ENCODE assay signal across 24 cellular contexts in genomic region chr5:129996896-129997295, GRCh38.
A peak's percentile ranks its signal among the peaks of the same experiment; 100 is the strongest.
DNase-seq lines count a peak whose midpoint lies in the region; ATAC-seq and TF ChIP-seq lines count a peak whose summit lies in the region.
"Had no signal": no experiment of that assay in that cellular context is flagged by ENCODE, and none has a peak within 500 bp of the region (broad histone marks: within the 10 kb centered on the region; RNA-seq: fewer than 3 reads in every experiment).

No MANE protein-coding gene starts in this region.

- peaks cover 4% of the 10 kb centered on the region for H3K36me3 Mint-ChIP-seq in chondrocyte (ENCODE audit: low read depth)
- H3K36me3 Mint-ChIP-seq: activated CD4-positive, alpha-beta memory T cell treated with anti-CD3 and anti-CD28 coated beads for 36 hours; CD8-positive, alpha-beta T cell; WTC11 had no signal

- H3K9me3 ChIP-seq in gastrocnemius medialis (no peaks in the 10 kb centered on the region), lower lobe of right lung (no peaks in the 10 kb centered on the region)
- H3K9me3 ChIP-seq: A549, upper lobe of right lung had no signal

- H3K9me3 Mint-ChIP-seq in chondrocyte (ENCODE audit: low read depth): peaks cover 6% of the 10 kb centered on the region

- H3K27ac Mint-ChIP-seq in chondrocyte (ENCODE audit: unreplicated experiment): peak overlapping the region; percentile 37
- H3K27ac Mint-ChIP-seq: activated CD4-positive, alpha-beta memory T cell treated with anti-CD3 and anti-CD28 coated beads for 36 hours; CD8-positive, alpha-beta T cell; effector memory CD8-positive, alpha-beta T cell; WTC11 had no signal

- H3K27ac ChIP-seq in gastrocnemius medialis (no peak overlapping the region), lower lobe of right lung (no peak overlapping the region)
- H3K27ac ChIP-seq: A549, hepatocyte, RWPE1, upper lobe of right lung had no signal

- H3K4me3 ChIP-seq in gastrocnemius medialis: no peak overlapping the region
- H3K4me3 ChIP-seq in lower lobe of right lung: no peak overlapping the region
- H3K4me3 ChIP-seq: A549, hepatocyte, upper lobe of right lung had no signal

- ATAC-seq in gastrocnemius medialis (no peak), lower lobe of right lung (no peak)
- ATAC-seq: A549; CD8-positive, alpha-beta T cell; effector memory CD8-positive, alpha-beta T cell; upper lobe of right lung; WTC11 had no signal

- H3K4me1 ChIP-seq in gastrocnemius medialis (no peaks in the 10 kb centered on the region), lower lobe of right lung (no peaks in the 10 kb centered on the region)
- H3K4me1 ChIP-seq: A549, upper lobe of right lung had no signal

- no peaks in the 10 kb centered on the region for H3K27me3 Mint-ChIP-seq in chondrocyte (ENCODE audit: low read depth)
- H3K27me3 Mint-ChIP-seq: activated CD4-positive, alpha-beta memory T cell treated with anti-CD3 and anti-CD28 coated beads for 36 hours; effector memory CD8-positive, alpha-beta T cell had no signal

- H3K4me3 Mint-ChIP-seq in chondrocyte (ENCODE audit: unreplicated experiment): no peak overlapping the region
- H3K4me3 Mint-ChIP-seq: activated CD4-positive, alpha-beta memory T cell treated with anti-CD3 and anti-CD28 coated beads for 36 hours; CD8-positive, alpha-beta T cell; effector memory CD8-positive, alpha-beta T cell; WTC11 had no signal

- H3K36me3 ChIP-seq in gastrocnemius medialis (no peaks in the 10 kb centered on the region), lower lobe of right lung (no peaks in the 10 kb centered on the region)
- H3K36me3 ChIP-seq: upper lobe of right lung had no signal

- TF ChIP-seq POLR2A in gastrocnemius medialis (IDR thresholded peaks at IDR 0.05): no peak

- peak; percentile 53 for DNase-seq in AG08395 (ENCODE audit: low spot score)
- DNase-seq in HT1080 (ENCODE audit: low read depth): peak; percentile 64
- DNase-seq in chondrocyte (ENCODE audit: low spot score): no peak
- peak; percentile 22 for DNase-seq in kidney tubule cell (ENCODE audit: low spot score)
- no peak for DNase-seq in gastrocnemius medialis
- DNase-seq in activated gamma-delta T cell treated with Interleukin-2 at 50 U/mL for 16 hours: no peak
- DNase-seq in lower lobe of right lung: no peak
- no peak for DNase-seq in SHP77 treated with DMSO at 0.1 percent for 48 hours (lab: John Stamatoyannopoulos, UW)
- DNase-seq: activated CD4-positive, alpha-beta memory T cell treated with anti-CD3 and anti-CD28 coated beads for 36 hours; activated naive CD4-positive, alpha-beta T cell treated with Interleukin-2 at 50 U/mL for 16 hours; activated T-cell treated with anti-CD3 and anti-CD28 coated beads for 4 hours; anterior cingulate cortex; CD8-positive, alpha-beta T cell; DMS53; effector memory CD8-positive, alpha-beta T cell; NCI-H1105; NCI-H2107; NCI-H526; stimulated activated CD8-positive, alpha-beta memory T cell treated with anti-CD3 and anti-CD28 coated beads, Interleukin-4, amount 100 ng/mL, for 48 hours; upper lobe of right lung had no signal

- H3K4me1 Mint-ChIP-seq in chondrocyte (ENCODE audit: low read depth): peaks cover 22% of the 10 kb centered on the region

- intact Hi-C loops in gastrocnemius medialis (cut with DNase I; ENCODE audit: low total_unique reads) (no loop called here), lower lobe of right lung (cut with DNase I) (no loop called here)

- TF ChIP-seq CTCF in chondrocyte (IDR thresholded peaks at IDR 0.05) (no peak), gastrocnemius medialis (IDR thresholded peaks at IDR 0.05 in 4 of 5, conservative IDR thresholded peaks at IDR 0.05 in 1 of 5) (no peak), lower lobe of right lung (IDR thresholded peaks at IDR 0.05) (no peak)

- H3K27me3 ChIP-seq in gastrocnemius medialis: no peaks in the 10 kb centered on the region
- H3K27me3 ChIP-seq in lower lobe of right lung (ENCODE audit: low read depth): no peaks in the 10 kb centered on the region
- H3K27me3 ChIP-seq: hepatocyte, upper lobe of right lung had no signal

- in situ Hi-C loops in gastrocnemius medialis (cut with MboI; ENCODE audit: low sequenced_read_pairs in 4 of 4): no loop called here

Comparison
In these comparisons a context has a peak if more than half of its experiments do, and no peak if none do; other contexts are left out.
1. DNase-seq: peak in AG08395 (single experiment), HT1080 (single experiment) and kidney tubule cell (single experiment); none in chondrocyte (single experiment), gastrocnemius medialis (0 of 2), activated gamma-delta T cell treated with Interleukin-2 at 50 U/mL for 16 hours (single experiment), lower lobe of right lung (single experiment) and SHP77 treated with DMSO at 0.1 percent for 48 hours (single experiment).